Comparison of ENCODE assay signal across 16 cellular contexts in genomic region chr6:161301338-161301737, GRCh38. TPM values are rescaled to one million over a fixed set of nuclear protein-coding genes. Genes with fewer than 3 reads are reported as not detected.
DNase-seq lines count a peak whose midpoint lies in the region; ATAC-seq and TF ChIP-seq lines count a peak whose summit lies in the region.
"Had no signal": no experiment of that assay in that cellular context is flagged by ENCODE, and none has a peak within 500 bp of the region (broad histone marks: within the 10 kb centered on the region; RNA-seq: fewer than 3 reads in every experiment).

No MANE protein-coding gene starts in this region.

- H3K9ac ChIP-seq in HCT116 (ENCODE audit: low read length), result no peak overlapping the region

- POLR2A ChIA-PET in HCT116 (lab: Charles Lee), result no interaction called here

- TF ChIP-seq RAD21 in HCT116 (IDR thresholded peaks at IDR 0.05; ENCODE audit: low read depth), result no peak

- H2AFZ ChIP-seq in HCT116 (ENCODE audit: low read depth, low read length, poor library complexity, severe bottlenecking), result no peak overlapping the region

- no peaks in the 10 kb centered on the region for H3K9me2 ChIP-seq in HCT116 (ENCODE audit: insufficient read depth)

- TF ChIP-seq EP300 in sigmoid colon (IDR thresholded peaks at IDR 0.05), result no peak

- H3K27me3 Mint-ChIP-seq in stimulated activated memory B cell treated with anti-CD40 and anti-IgM and Interleukin-4, amounts not matched to agents 10 μg/mL and 1 μg/mL and 100 μg/mL, for 72 hours, result peaks cover 14% of the 10 kb centered on the region

- H3K27ac Mint-ChIP-seq in stimulated activated memory B cell treated with anti-CD40 and anti-IgM and Interleukin-4, amounts not matched to agents 10 μg/mL and 1 μg/mL and 100 μg/mL, for 72 hours, result no peak overlapping the region
- H3K27ac Mint-ChIP-seq: activated naive CD4-positive, alpha-beta T cell treated with anti-CD3 and anti-CD28 coated beads for 36 hours; progenitor cell of endocrine pancreas had no signal

- H3K9me3 ChIP-seq in HCT116 (ENCODE audit: control insufficient read depth in 1 of 2, insufficient read depth in 1 of 2, low read depth in 1 of 2, low read length in 2 of 2) (0 out of 4 replicates have a peak, but pooled peaks cover 0 to 4% of the 10 kb centered on the region in 2 experiments), sigmoid colon (no peaks in the 10 kb centered on the region), esophagus squamous epithelium (no peaks in the 10 kb centered on the region)

- H3K27me3 ChIP-seq in HCT116 (ENCODE audit: insufficient read depth, low read length) (no peaks in the 10 kb centered on the region), sigmoid colon (no peaks in the 10 kb centered on the region), esophagus squamous epithelium (no peaks in the 10 kb centered on the region)

- CTCF ChIA-PET in HCT116 (lab: Charles Lee), result no interaction called here

- no peak overlapping the region for H3K4me3 Mint-ChIP-seq in stimulated activated memory B cell treated with anti-CD40 and anti-IgM and Interleukin-4, amounts not matched to agents 10 μg/mL and 1 μg/mL and 100 μg/mL, for 72 hours
- H3K4me3 Mint-ChIP-seq: activated naive CD4-positive, alpha-beta T cell treated with anti-CD3 and anti-CD28 coated beads for 36 hours; IgD-negative memory B cell had no signal

- RAD21 ChIA-PET in HCT116 (lab: Charles Lee; ENCODE audit: low non-redundant PET in 1 of 2, low total read pairs in 2 of 2, uncharacterized antibody in 2 of 2, unreplicated experiment in 2 of 2), result no interaction called here

- H3K36me3 Mint-ChIP-seq in stimulated activated memory B cell treated with anti-CD40 and anti-IgM and Interleukin-4, amounts not matched to agents 10 μg/mL and 1 μg/mL and 100 μg/mL, for 72 hours, result no peaks in the 10 kb centered on the region
- H3K36me3 Mint-ChIP-seq: IgD-negative memory B cell had no signal

- no peaks in the 10 kb centered on the region for H3K79me2 ChIP-seq in HCT116 (ENCODE audit: insufficient read depth, low read length)

- TF ChIP-seq CTCF in HCT116 (IDR thresholded peaks at IDR 0.05 in 2 of 3, conservative IDR thresholded peaks at IDR 0.05 in 1 of 3; ENCODE audit: borderline replicate concordance in 1 of 3, insufficient read depth in 1 of 3, low read depth in 2 of 3, low read length in 2 of 3), result no peak
- no peak for TF ChIP-seq CTCF in sigmoid colon (IDR thresholded peaks at IDR 0.05)
- TF ChIP-seq CTCF in esophagus squamous epithelium (IDR thresholded peaks at IDR 0.05), result no peak

- intact Hi-C loops in HCT116 (cut with micrococcal nuclease) (no loop called here), Right ventricle myocardium superior (cut with DNase I) (no loop called here), sigmoid colon (cut with DNase I) (no loop called here), esophagus squamous epithelium (cut with DNase I) (no loop called here)

- TF ChIP-seq POLR2A in HCT116 (IDR thresholded peaks at IDR 0.05; ENCODE audit: borderline replicate concordance, extremely low read depth, insufficient read depth, insufficient read length) (no peak), sigmoid colon (IDR thresholded peaks at IDR 0.05) (no peak), esophagus squamous epithelium (IDR thresholded peaks at IDR 0.05) (no peak)

- H3K4me1 ChIP-seq in HCT116 (ENCODE audit: control insufficient read depth in 1 of 2, insufficient read depth in 2 of 2, low read length in 2 of 2), result peaks cover 5 to 28% of the 10 kb centered on the region in 2 experiments
- peaks cover 0 to 8% (median 2%) of the 10 kb centered on the region in 4 donors for H3K4me1 ChIP-seq in sigmoid colon
- peaks cover 0 to 6% (median 5%) of the 10 kb centered on the region in 3 donors for H3K4me1 ChIP-seq in esophagus squamous epithelium

- H4K20me1 ChIP-seq in HCT116 (ENCODE audit: insufficient read depth), result no peaks in the 10 kb centered on the region

- H3K4me1 Mint-ChIP-seq in stimulated activated memory B cell treated with anti-CD40 and anti-IgM and Interleukin-4, amounts not matched to agents 10 μg/mL and 1 μg/mL and 100 μg/mL, for 72 hours, result no peaks in the 10 kb centered on the region
- H3K4me1 Mint-ChIP-seq: IgD-negative memory B cell had no signal

- no peak overlapping the region for H3K4me2 ChIP-seq in HCT116 (ENCODE audit: low read length)

- WGBS in sigmoid colon, 2 donors, result 64 to 85% methylated on average over 2 of the region's 2 CpGs
- WGBS in esophagus squamous epithelium, 2 donors, result 14% methylated on average over 2 of the region's 2 CpGs

- no peaks in the 10 kb centered on the region for H3K9me3 Mint-ChIP-seq in stimulated activated memory B cell treated with anti-CD40 and anti-IgM and Interleukin-4, amounts not matched to agents 10 μg/mL and 1 μg/mL and 100 μg/mL, for 72 hours
- H3K9me3 Mint-ChIP-seq: activated naive CD4-positive, alpha-beta T cell treated with anti-CD3 and anti-CD28 coated beads for 36 hours had no signal

- ATAC-seq in HCT116 (no peak), Right ventricle myocardium superior (ENCODE audit: poor library complexity) (peak; percentile 93)
- no peak for ATAC-seq in stimulated activated memory B cell treated with anti-CD40 and anti-IgM and Interleukin-4, amounts not matched to agents 10 μg/mL and 1 μg/mL and 100 μg/mL, for 72 hours

- DNase-seq in HCT116 (ENCODE audit: low read depth, low spot score), result no peak
- peak; percentile 85 for DNase-seq in amniotic stem cell (lab: John Stamatoyannopoulos, UW)
- DNase-seq in Right ventricle myocardium superior, result peak; percentile 48
- DNase-seq in skeletal muscle cell (ENCODE audit: low read depth), result peak; percentile 41
- no peak for DNase-seq in inferior parietal cortex (ENCODE audit: extremely low spot score)
- no peak for DNase-seq in sigmoid colon
- DNase-seq in esophagus squamous epithelium (lab: John Stamatoyannopoulos, UW), result no peak
- DNase-seq: activated CD4-positive, alpha-beta T cell treated with anti-CD3 and anti-CD28 coated beads, Interleukin-2, amount 50 U/mL, for 4 hours; activated naive CD4-positive, alpha-beta T cell treated with anti-CD3 and anti-CD28 coated beads for 36 hours; COR-L47; cortex of kidney; NCI-H1930; stimulated activated CD4-positive, alpha-beta T cell treated with anti-CD3 and anti-CD28 coated beads, Interleukin-4, amount 100 ng/mL, for 24 hours had no signal

- H3K36me3 ChIP-seq in HCT116 (ENCODE audit: control insufficient read depth in 1 of 2, insufficient read depth in 2 of 2, low read length in 2 of 2) (no peaks in the 10 kb centered on the region), sigmoid colon (no peaks in the 10 kb centered on the region), esophagus squamous epithelium (no peaks in the 10 kb centered on the region)

- no peak overlapping the region for H3K4me3 ChIP-seq in HCT116 (replicated peaks in 1 of 2; ENCODE audit: low read depth in 1 of 2, low read length in 2 of 2)
- H3K4me3 ChIP-seq in skeletal muscle cell (ENCODE audit: low read depth, low read length), result no peak overlapping the region
- H3K4me3 ChIP-seq in sigmoid colon, result no peak overlapping the region
- H3K4me3 ChIP-seq in esophagus squamous epithelium, result no peak overlapping the region

- BruUV-seq in HCT116 (replicated peaks; lab: Mats Ljungman, UMichigan), result no TSS peak

- H3K27ac ChIP-seq in HCT116 (ENCODE audit: low read depth, low read length) (no peak overlapping the region), sigmoid colon (no peak overlapping the region), esophagus squamous epithelium (no peak overlapping the region)

TF ChIP-seq in HCT116, 20 proteins besides CTCF, POLR2A, EP300 and RAD21:
- peak; percentile 36; the same call in 1 of the 2 replicates for TF ChIP-seq MAX (IDR thresholded peaks at IDR 0.05)
- no peak for TF ChIP-seq EZH2phosphoT487 (IDR thresholded peaks at IDR 0.05; ENCODE audit: borderline replicate concordance)
TF ChIP-seq in HCT116: peak in this region for 1.

RNA-seq across cellular contexts. Expression of gene AGPAT4, which starts 27.5 kb away (rescaled TPM):
- total RNA-seq in HCT116 (2021; ENCODE audit: unreplicated experiment) (15.5 TPM), Right ventricle myocardium superior (2.1 TPM), sigmoid colon (10 to 100 TPM in 1 of 4 donors, 1 to 10 TPM in 3; 6.9 to 16.6 (median 7.5) TPM), esophagus squamous epithelium (10 to 100 TPM in 1 of 4 donors, 1 to 10 TPM in 3; 1.0 to 17.4 (median 6.4) TPM)
- polyA plus RNA-seq in HCT116 (2012), result 9.6 and 13.4 TPM in 2 replicates
- polyA plus RNA-seq in sigmoid colon, result 1 to 10 TPM in 1 of 3 donors, under 1 TPM in 2; under 0.01 to 2.0 (median 0.23) TPM

Comparison
In these comparisons a context has a peak if more than half of its experiments do, and no peak if none do; other contexts are left out.
1. DNase-seq: peak in amniotic stem cell (single experiment), Right ventricle myocardium superior (single experiment) and skeletal muscle cell (single experiment); none in HCT116 (single experiment), inferior parietal cortex (single experiment), sigmoid colon (single experiment) and esophagus squamous epithelium (single experiment).